Comparison of ENCODE assay signal across 8 cellular contexts in the genomic region with DNA sequence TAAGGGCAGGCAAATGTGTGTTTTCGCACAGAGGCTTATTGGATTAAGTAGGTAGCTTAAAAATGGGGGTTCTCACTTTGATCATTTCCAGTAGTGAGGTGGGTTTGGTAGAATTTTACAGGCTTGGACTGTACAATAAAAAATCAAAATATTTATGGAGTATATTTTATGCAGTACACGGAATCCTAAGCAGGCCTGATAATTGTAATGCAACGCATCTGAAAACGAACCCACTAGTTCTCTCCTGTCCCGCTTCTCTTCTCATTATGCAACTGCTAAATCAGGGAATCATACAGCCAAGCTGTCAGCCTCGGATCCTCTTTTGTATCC. TPM values are rescaled to one million over a fixed set of nuclear protein-coding genes. Genes with fewer than 3 reads are reported as not detected.
DNase-seq lines count a peak whose midpoint lies in the region; ATAC-seq and TF ChIP-seq lines count a peak whose summit lies in the region.

No MANE protein-coding gene starts in this region.

- H3K4me3 ChIP-seq in iPS-20b (ENCODE audit: low read length) (peak overlapping the region; percentile 87; the same call in 1 of the 2 replicates), thoracic aorta (peak overlapping the region; percentile 86)

- no peaks in the 10 kb centered on the region for H3K27me3 Mint-ChIP-seq in activated CD4-positive, alpha-beta T cell treated with anti-CD3 and anti-CD28 coated beads for 36 hours
- peaks cover 6% of the 10 kb centered on the region for H3K27me3 Mint-ChIP-seq in WTC11 (ENCODE audit: low read depth)

- TF ChIP-seq CTCF in WTC11 (IDR thresholded peaks at IDR 0.05) (no peak), thoracic aorta (IDR thresholded peaks at IDR 0.05) (no peak)

- no peaks in the 10 kb centered on the region for H3K36me3 ChIP-seq in iPS-20b (ENCODE audit: insufficient read depth, low read depth, low read length)
- no peaks in the 10 kb centered on the region for H3K36me3 ChIP-seq in thoracic aorta

- peak overlapping the region; percentile 90 for H3K27ac Mint-ChIP-seq in activated CD4-positive, alpha-beta T cell treated with anti-CD3 and anti-CD28 coated beads for 36 hours
- no peak overlapping the region; the same call in 1 of the 2 replicates for H3K27ac Mint-ChIP-seq in WTC11

- no peak for ATAC-seq in activated CD4-positive, alpha-beta T cell treated with anti-CD3 and anti-CD28 coated beads for 36 hours
- ATAC-seq in WTC11 (no peak), thoracic aorta (ENCODE audit: insufficient number of reproducible peaks, low FRiP score, low read depth) (no peak)

- intact Hi-C loops in activated CD4-positive, alpha-beta T cell treated with anti-CD3 and anti-CD28 coated beads for 36 hours (cut with DNase I, micrococcal nuclease), result loop anchor here in 1 of 2 experiments (5.0 kb wide), 4 partner anchors 623 to 1767 kb away; a partner anchor contains a TSS

- no peak overlapping the region for H3K9ac ChIP-seq in iPS-20b (ENCODE audit: low read depth, low read length)

- CTCF ChIA-PET in activated CD4-positive, alpha-beta T cell treated with anti-CD3 and anti-CD28 coated beads for 36 hours (lab: Charles Lee), result interaction anchor here (0.6 to 4.6 kb wide), 11 partner anchors 8 to 1239 kb away, joined by 3 to 42 read pairs (median 3); a partner anchor contains a TSS
- CTCF ChIA-PET in WTC11 (lab: Charles Lee), result interaction anchor here (0.5 to 1.9 kb wide), 29 partner anchors 9 to 889 kb away, joined by 3 to 13 read pairs (median 3); a partner anchor contains a TSS

- H3K4me1 ChIP-seq in iPS-20b (ENCODE audit: insufficient read depth, low read length) (peaks cover 12% of the 10 kb centered on the region), thoracic aorta (ENCODE audit: control insufficient read depth in 1 of 2, low read depth in 2 of 2) (peaks cover 6 to 24% of the 10 kb centered on the region in 2 donors)

- H3K27ac ChIP-seq in iPS-20b (ENCODE audit: low read length) (no peak overlapping the region), thoracic aorta (peak overlapping the region; percentile 4 to 45)

- no peak for DNase-seq in activated CD4-positive, alpha-beta T cell treated with anti-CD3 and anti-CD28 coated beads for 36 hours
- DNase-seq in activated CD4-positive, alpha-beta T cell treated with anti-CD3 and anti-CD28 coated beads for 1 hour, result no peak
- DNase-seq in WTC11 (ENCODE audit: low spot score) (no peak), thoracic aorta (ENCODE audit: low spot score) (no peak), RPMI8226 (no peak), OCI-M1 (lab: John Stamatoyannopoulos, UW) (no peak), DMS153 (lab: John Stamatoyannopoulos, UW) (no peak)

- H3K36me3 Mint-ChIP-seq in activated CD4-positive, alpha-beta T cell treated with anti-CD3 and anti-CD28 coated beads for 36 hours (ENCODE audit: low read depth), result peaks cover 4% of the 10 kb centered on the region
- H3K36me3 Mint-ChIP-seq in WTC11, result no peaks in the 10 kb centered on the region

- peak overlapping the region; percentile 89 for H3K4me3 Mint-ChIP-seq in activated CD4-positive, alpha-beta T cell treated with anti-CD3 and anti-CD28 coated beads for 36 hours
- peak overlapping the region; percentile 94 for H3K4me3 Mint-ChIP-seq in WTC11

- H3K9me3 ChIP-seq in iPS-20b (ENCODE audit: insufficient read depth, low read depth, low read length) (no peaks in the 10 kb centered on the region), thoracic aorta (no peaks in the 10 kb centered on the region)

- POLR2A ChIA-PET in activated CD4-positive, alpha-beta T cell treated with anti-CD3 and anti-CD28 coated beads for 36 hours (lab: Charles Lee), result interaction anchor here (0.7 to 0.8 kb wide), 2 partner anchors 12 to 621 kb away, joined by 3 read pairs; a partner anchor contains a TSS
- POLR2A ChIA-PET in WTC11 (lab: Charles Lee), result interaction anchor here (0.5 to 1.4 kb wide), 5 partner anchors 20 to 889 kb away, joined by 3 to 4 read pairs (median 3); no protein-coding TSS in a partner anchor

- H3K4me1 Mint-ChIP-seq in activated CD4-positive, alpha-beta T cell treated with anti-CD3 and anti-CD28 coated beads for 36 hours, result peaks cover 41% of the 10 kb centered on the region
- H3K4me1 Mint-ChIP-seq in WTC11, result peaks cover 34% of the 10 kb centered on the region

- H3K9me3 Mint-ChIP-seq in activated CD4-positive, alpha-beta T cell treated with anti-CD3 and anti-CD28 coated beads for 36 hours (ENCODE audit: low read depth), result no peaks in the 10 kb centered on the region
- no peaks in the 10 kb centered on the region for H3K9me3 Mint-ChIP-seq in WTC11

- H3K27me3 ChIP-seq in iPS-20b (ENCODE audit: insufficient read depth, low read length) (peaks cover 8% of the 10 kb centered on the region; the same call in 1 of the 2 replicates), thoracic aorta (replicated peaks; ENCODE audit: insufficient read depth) (no peaks in the 10 kb centered on the region)

TF ChIP-seq in WTC11, 78 proteins besides CTCF, POLR2A, EP300 and RAD21 (continues in another document):
- TF ChIP-seq ATF1 (CRISPR knock-in tag; IDR thresholded peaks at IDR 0.05), result no peak
- TF ChIP-seq ESRRA (CRISPR knock-in tag; IDR thresholded peaks at IDR 0.05; ENCODE audit: borderline replicate concordance), result no peak
- TF ChIP-seq, protein P1, sequence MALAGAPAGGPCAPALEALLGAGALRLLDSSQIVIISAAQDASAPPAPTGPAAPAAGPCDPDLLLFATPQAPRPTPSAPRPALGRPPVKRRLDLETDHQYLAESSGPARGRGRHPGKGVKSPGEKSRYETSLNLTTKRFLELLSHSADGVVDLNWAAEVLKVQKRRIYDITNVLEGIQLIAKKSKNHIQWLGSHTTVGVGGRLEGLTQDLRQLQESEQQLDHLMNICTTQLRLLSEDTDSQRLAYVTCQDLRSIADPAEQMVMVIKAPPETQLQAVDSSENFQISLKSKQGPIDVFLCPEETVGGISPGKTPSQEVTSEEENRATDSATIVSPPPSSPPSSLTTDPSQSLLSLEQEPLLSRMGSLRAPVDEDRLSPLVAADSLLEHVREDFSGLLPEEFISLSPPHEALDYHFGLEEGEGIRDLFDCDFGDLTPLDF (CRISPR knock-in tag; IDR thresholded peaks at IDR 0.05), result no peak
- TF ChIP-seq GTF2I (CRISPR knock-in tag; conservative IDR thresholded peaks at IDR 0.05), result no peak
- TF ChIP-seq ZNF423 (CRISPR knock-in tag; IDR thresholded peaks at IDR 0.05), result no peak
- no peak for TF ChIP-seq GRHL2 (CRISPR knock-in tag; IDR thresholded peaks at IDR 0.05; ENCODE audit: insufficient replicate concordance, severe bottlenecking)
- TF ChIP-seq SP1 (CRISPR knock-in tag; conservative IDR thresholded peaks at IDR 0.05), result no peak
- TF ChIP-seq NR1H2 (CRISPR knock-in tag; IDR thresholded peaks at IDR 0.05), result no peak
- TF ChIP-seq CBFB (CRISPR knock-in tag; IDR thresholded peaks at IDR 0.05; ENCODE audit: low read depth), result no peak
- TF ChIP-seq ZNF219 (CRISPR knock-in tag; IDR thresholded peaks at IDR 0.05; ENCODE audit: borderline replicate concordance), result no peak
- TF ChIP-seq CREB1 (CRISPR knock-in tag; IDR thresholded peaks at IDR 0.05), result no peak
- TF ChIP-seq, protein P2, sequence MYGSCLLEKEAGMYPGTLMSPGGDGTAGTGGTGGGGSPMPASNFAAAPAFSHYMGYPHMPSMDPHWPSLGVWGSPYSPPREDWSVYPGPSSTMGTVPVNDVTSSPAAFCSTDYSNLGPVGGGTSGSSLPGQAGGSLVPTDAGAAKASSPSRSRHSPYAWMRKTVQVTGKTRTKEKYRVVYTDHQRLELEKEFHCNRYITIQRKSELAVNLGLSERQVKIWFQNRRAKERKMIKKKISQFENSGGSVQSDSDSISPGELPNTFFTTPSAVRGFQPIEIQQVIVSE (CRISPR knock-in tag; IDR thresholded peaks at IDR 0.05; ENCODE audit: borderline replicate concordance), result no peak
- no peak for TF ChIP-seq ZNF263 (CRISPR knock-in tag; IDR thresholded peaks at IDR 0.05; ENCODE audit: low read depth)
- TF ChIP-seq FOXK1 (CRISPR knock-in tag; IDR thresholded peaks at IDR 0.05), result no peak
- TF ChIP-seq, protein P3, sequence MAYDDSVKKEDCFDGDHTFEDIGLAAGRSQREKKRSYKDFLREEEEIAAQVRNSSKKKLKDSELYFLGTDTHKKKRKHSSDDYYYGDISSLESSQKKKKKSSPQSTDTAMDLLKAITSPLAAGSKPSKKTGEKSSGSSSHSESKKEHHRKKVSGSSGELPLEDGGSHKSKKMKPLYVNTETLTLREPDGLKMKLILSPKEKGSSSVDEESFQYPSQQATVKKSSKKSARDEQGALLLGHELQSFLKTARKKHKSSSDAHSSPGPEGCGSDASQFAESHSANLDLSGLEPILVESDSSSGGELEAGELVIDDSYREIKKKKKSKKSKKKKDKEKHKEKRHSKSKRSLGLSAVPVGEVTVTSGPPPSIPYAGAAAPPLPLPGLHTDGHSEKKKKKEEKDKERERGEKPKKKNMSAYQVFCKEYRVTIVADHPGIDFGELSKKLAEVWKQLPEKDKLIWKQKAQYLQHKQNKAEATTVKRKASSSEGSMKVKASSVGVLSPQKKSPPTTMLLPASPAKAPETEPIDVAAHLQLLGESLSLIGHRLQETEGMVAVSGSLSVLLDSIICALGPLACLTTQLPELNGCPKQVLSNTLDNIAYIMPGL (CRISPR knock-in tag; IDR thresholded peaks at IDR 0.05), result no peak

RNA-seq across cellular contexts. Expression of a gene that starts 0.4 kb away (rescaled TPM):
- 10 to 100 TPM; 25.8 to 32.2 TPM for total RNA-seq in activated CD4-positive, alpha-beta T cell treated with anti-CD3 and anti-CD28 coated beads for 36 hours
- total RNA-seq in WTC11 (2021), result 18.6 to 22.3 TPM (median 19.2 TPM) in 3 replicates
- total RNA-seq in thoracic aorta, result 10 to 100 TPM in 1 of 2 donors, 1 to 10 TPM in 1; 6.6 to 20.9 TPM
